In the genomic region with DNA sequence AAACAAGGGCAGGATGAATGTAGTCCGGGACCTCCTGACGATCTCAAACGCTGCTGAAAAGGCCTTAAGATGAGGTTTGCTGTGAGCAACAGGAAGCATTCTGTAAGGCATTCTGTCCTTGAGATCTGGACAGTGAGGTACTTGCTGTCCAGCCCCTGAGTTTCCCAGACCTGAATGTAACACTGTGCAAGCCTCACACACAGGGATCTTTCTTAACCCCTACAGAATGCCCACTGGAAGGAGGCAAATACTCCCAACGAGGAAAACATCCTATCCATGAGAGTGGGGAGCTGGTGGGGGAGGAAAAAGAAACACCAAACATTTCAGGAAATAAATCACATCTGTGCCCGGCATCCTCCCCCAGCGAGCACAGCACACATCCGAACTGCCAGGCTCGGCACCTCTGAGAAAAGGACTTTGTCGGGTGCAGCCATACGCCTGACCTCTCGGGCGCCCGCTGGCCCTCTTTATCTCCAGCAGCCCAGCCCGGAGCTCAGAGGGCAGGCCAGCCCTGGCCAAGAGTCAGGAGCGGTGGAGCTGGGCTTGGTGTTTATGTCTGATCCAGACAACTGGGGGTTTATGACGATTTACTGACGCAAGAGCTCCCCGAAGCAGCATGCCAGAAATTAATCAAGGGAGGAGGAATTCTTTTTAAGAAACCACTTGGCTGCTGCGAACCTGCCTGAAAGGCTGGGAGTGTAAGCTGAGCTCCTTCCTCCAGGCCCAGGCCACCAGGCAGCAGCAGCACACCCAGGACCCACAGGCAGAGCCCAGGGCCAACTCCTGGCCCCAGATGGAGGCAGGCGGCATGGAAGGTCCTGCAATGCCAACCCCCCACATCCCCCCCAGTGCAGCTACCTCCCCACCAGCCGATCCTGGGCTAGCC, we compare ENCODE assay signal across 9 cellular contexts.
DNase-seq lines count a peak whose midpoint lies in the region; ATAC-seq and TF ChIP-seq lines count a peak whose summit lies in the region.
"Had no signal": no experiment of that assay in that cellular context is flagged by ENCODE, and none has a peak within 500 bp of the region (broad histone marks: within the 10 kb centered on the region; RNA-seq: fewer than 3 reads in every experiment).

No MANE protein-coding gene starts in this region.

- H3K36me3 ChIP-seq in colonic mucosa (no peaks in the 10 kb centered on the region), tibial nerve (no peaks in the 10 kb centered on the region)

- TF ChIP-seq POLR2A in tibial nerve (IDR thresholded peaks at IDR 0.05), result peak in 1 of 2 donors; percentile 27

- CTCF ChIA-PET in activated CD4-positive, alpha-beta T cell treated with anti-CD3 and anti-CD28 coated beads, Interleukin-2, amount 10 ng/mL, durations not matched to agents 7 days and 5 days (lab: Charles Lee), result interaction anchor here (0.6 to 2.8 kb wide), 7 partner anchors 10 to 53 kb away, joined by 3 to 10 read pairs (median 4); no protein-coding TSS in a partner anchor

- TF ChIP-seq CTCF in colonic mucosa (IDR thresholded peaks at IDR 0.05), result no peak
- peak in 1 of 5 experiments; percentile 29 for TF ChIP-seq CTCF in tibial nerve (IDR thresholded peaks at IDR 0.05)

- POLR2A ChIA-PET in activated CD4-positive, alpha-beta T cell treated with anti-CD3 and anti-CD28 coated beads, Interleukin-2, amount 10 ng/mL, durations not matched to agents 7 days and 5 days (lab: Charles Lee), result no interaction called here

- H3K9me3 Mint-ChIP-seq in activated CD4-positive, alpha-beta T cell treated with anti-CD3 and anti-CD28 coated beads, Interleukin-2, amount 10 ng/mL, durations not matched to agents 7 days and 5 days, result no peaks in the 10 kb centered on the region
- no peaks in the 10 kb centered on the region for H3K9me3 Mint-ChIP-seq in memory B cell

- peaks cover 3% of the 10 kb centered on the region for H3K27me3 Mint-ChIP-seq in activated CD4-positive, alpha-beta T cell treated with anti-CD3 and anti-CD28 coated beads, Interleukin-2, amount 10 ng/mL, durations not matched to agents 7 days and 5 days
- no peaks in the 10 kb centered on the region for H3K27me3 Mint-ChIP-seq in memory B cell

- 21 to 25% methylated on average over 20 to 21 of the region's 21 CpGs for WGBS in tibial nerve, 2 donors

- no peak for DNase-seq in activated CD4-positive, alpha-beta T cell treated with anti-CD3 and anti-CD28 coated beads, Interleukin-2, amount 10 ng/mL, durations not matched to agents 7 days and 5 days
- DNase-seq in activated CD4-positive, alpha-beta T cell treated with anti-CD3 and anti-CD28 coated beads, Interleukin-2, amount 50 U/mL, for 4 hours, result no peak
- DNase-seq in colonic mucosa (no peak), memory B cell (ENCODE audit: low spot score in 2 of 2) (no peak), tibial nerve (ENCODE audit: low spot score in 2 of 2) (peak in 1 of 2 donors; percentile 58), SK-N-DZ (ENCODE audit: low spot score) (no peak), SKM-1 (lab: John Stamatoyannopoulos, UW; ENCODE audit: unreplicated experiment) (no peak)

- TF ChIP-seq EP300 in tibial nerve (IDR thresholded peaks at IDR 0.05), result peak; percentile 57 to 80

- H3K9me3 ChIP-seq in colonic mucosa (no peaks in the 10 kb centered on the region), tibial nerve (no peaks in the 10 kb centered on the region)

- peaks cover 79% of the 10 kb centered on the region for H3K4me1 Mint-ChIP-seq in activated CD4-positive, alpha-beta T cell treated with anti-CD3 and anti-CD28 coated beads, Interleukin-2, amount 10 ng/mL, durations not matched to agents 7 days and 5 days
- peaks cover 13% of the 10 kb centered on the region for H3K4me1 Mint-ChIP-seq in memory B cell

- H3K4me1 ChIP-seq in colonic mucosa (no peaks in the 10 kb centered on the region), tibial nerve (peaks cover 0 to 56% (median 31%) of the 10 kb centered on the region in 4 donors)

- ATAC-seq in memory B cell (ENCODE audit: low read depth), result no peak
- ATAC-seq in GM21529 (IDR thresholded peaks at IDR 0.05; ENCODE audit: unreplicated experiment), result no peak

- H3K4me3 Mint-ChIP-seq in activated CD4-positive, alpha-beta T cell treated with anti-CD3 and anti-CD28 coated beads, Interleukin-2, amount 10 ng/mL, durations not matched to agents 7 days and 5 days, result peak overlapping the region; percentile 27
- no peak overlapping the region for H3K4me3 Mint-ChIP-seq in memory B cell

- peak overlapping the region in 1 of 2 donors; percentile 53 for H3K9ac ChIP-seq in colonic mucosa (ENCODE audit: low read depth in 2 of 2, low read length in 2 of 2)

- H3K4me3 ChIP-seq in colonic mucosa, result no peak overlapping the region
- peak overlapping the region in 1 of 4 donors; percentile 4 for H3K4me3 ChIP-seq in tibial nerve

- intact Hi-C loops in colonic mucosa (cut with DNase I), result no loop called here

- peaks cover 23% of the 10 kb centered on the region for H3K36me3 Mint-ChIP-seq in activated CD4-positive, alpha-beta T cell treated with anti-CD3 and anti-CD28 coated beads, Interleukin-2, amount 10 ng/mL, durations not matched to agents 7 days and 5 days (ENCODE audit: low read depth)
- peaks cover 11% of the 10 kb centered on the region for H3K36me3 Mint-ChIP-seq in memory B cell

- peak overlapping the region; percentile 86 for H3K27ac Mint-ChIP-seq in activated CD4-positive, alpha-beta T cell treated with anti-CD3 and anti-CD28 coated beads, Interleukin-2, amount 10 ng/mL, durations not matched to agents 7 days and 5 days
- H3K27ac Mint-ChIP-seq in memory B cell, result peak overlapping the region; percentile 18

- H3K27ac ChIP-seq in colonic mucosa, result peak overlapping the region; percentile 41
- peak overlapping the region; percentile 53 to 87 (median 73) for H3K27ac ChIP-seq in tibial nerve
- H3K27ac ChIP-seq: VCaP had no signal

- no peaks in the 10 kb centered on the region for H3K27me3 ChIP-seq in colonic mucosa
- H3K27me3 ChIP-seq in tibial nerve, result no peaks in the 10 kb centered on the region
